8 cellular contexts compared by ENCODE assay signal in the genomic region with DNA sequence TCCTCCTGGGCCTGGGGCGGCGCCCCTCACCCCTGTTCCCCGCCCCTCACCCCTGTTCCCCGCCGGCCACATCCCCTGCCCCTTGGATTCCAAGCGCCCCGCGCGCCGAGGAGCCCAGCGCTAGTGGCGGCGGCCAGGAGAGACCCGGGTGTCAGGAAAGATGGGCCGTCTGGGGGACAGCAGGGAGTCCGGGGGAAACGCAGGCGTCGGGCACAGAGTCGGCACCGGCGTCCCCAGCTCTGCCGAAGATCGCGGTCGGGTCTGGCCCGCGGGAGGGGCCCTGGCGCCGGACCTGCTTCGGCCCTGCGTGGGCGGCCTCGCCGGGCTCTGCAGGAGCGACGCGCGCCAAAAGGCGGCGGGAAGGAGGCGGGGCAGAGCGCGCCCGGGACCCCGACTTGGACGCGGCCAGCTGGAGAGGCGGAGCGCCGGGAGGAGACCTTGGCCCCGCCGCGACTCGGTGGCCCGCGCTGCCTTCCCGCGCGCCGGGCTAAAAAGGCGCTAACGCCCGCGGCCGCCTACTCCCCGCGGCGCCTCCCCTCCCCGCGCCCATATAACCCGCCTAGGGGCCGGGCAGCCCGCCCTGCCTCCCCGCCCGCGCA. TPM values are rescaled to one million over a fixed set of nuclear protein-coding genes. Genes with fewer than 3 reads are reported as not detected.
DNase-seq lines count a peak whose midpoint lies in the region; TF ChIP-seq lines count a peak whose summit lies in the region.

TSS of gene TP73 (plus strand) at position 578 of the 599 bp plus-strand sequence. CDS start 29,850 bp downstream, outside the sequence.

- no TSS peak for BruUV-seq in MCF 10A (replicated peaks; lab: Mats Ljungman, UMichigan)

- peak within 1 kb of the TSS; percentile 34 for H3K4me3 Mint-ChIP-seq in T-helper 2 cell treated with Interferon-gamma antibody and Interleukin-4, amounts not matched to agents 5 μg/mL and 100 μg/mL, for 36 hours
- H3K4me3 Mint-ChIP-seq in MCF 10A (ENCODE audit: unreplicated experiment) (peak within 1 kb of the TSS; percentile 43), nephron progenitor cell (peak within 1 kb of the TSS; percentile 63)

- POLR2A ChIA-PET in MCF 10A (lab: Yijun Ruan, JAX), result no interaction called here

- CTCF ChIA-PET in MCF 10A (lab: Yijun Ruan, JAX), result interaction anchor here (1.2 to 1.3 kb wide), 2 partner anchors 15 to 68 kb away, joined by 3 to 4 read pairs; no protein-coding TSS in a partner anchor

- peaks cover 47% of the 10 kb centered on the region for H3K27me3 Mint-ChIP-seq in T-helper 2 cell treated with Interferon-gamma antibody and Interleukin-4, amounts not matched to agents 5 μg/mL and 100 μg/mL, for 36 hours (ENCODE audit: low read depth)
- H3K27me3 Mint-ChIP-seq in MCF 10A (ENCODE audit: insufficient read depth, unreplicated experiment) (no peaks in the 10 kb centered on the region), nephron progenitor cell (ENCODE audit: low read depth, poor library complexity) (peaks cover 73% of the 10 kb centered on the region)

- H3K36me3 Mint-ChIP-seq in T-helper 2 cell treated with Interferon-gamma antibody and Interleukin-4, amounts not matched to agents 5 μg/mL and 100 μg/mL, for 36 hours (ENCODE audit: low read depth), result peaks cover 8% of the 10 kb centered on the region
- H3K36me3 Mint-ChIP-seq in MCF 10A (ENCODE audit: insufficient read depth, unreplicated experiment) (peaks cover 5% of the 10 kb centered on the region), nephron progenitor cell (ENCODE audit: low read depth) (no peaks in the 10 kb centered on the region)

- intact Hi-C loops in MCF 10A (cut with micrococcal nuclease), result no loop called here

- H3K27ac Mint-ChIP-seq in T-helper 2 cell treated with Interferon-gamma antibody and Interleukin-4, amounts not matched to agents 5 μg/mL and 100 μg/mL, for 36 hours, result no peak within 1 kb of the TSS
- H3K27ac Mint-ChIP-seq in MCF 10A (ENCODE audit: low read depth, unreplicated experiment) (no peak within 1 kb of the TSS), nephron progenitor cell (no peak within 1 kb of the TSS)

- peaks cover 17% of the 10 kb centered on the region for H3K4me1 Mint-ChIP-seq in T-helper 2 cell treated with Interferon-gamma antibody and Interleukin-4, amounts not matched to agents 5 μg/mL and 100 μg/mL, for 36 hours (ENCODE audit: low read depth)
- peaks cover 7% of the 10 kb centered on the region for H3K4me1 Mint-ChIP-seq in MCF 10A (ENCODE audit: insufficient read depth, unreplicated experiment)
- peaks cover 25% of the 10 kb centered on the region for H3K4me1 Mint-ChIP-seq in nephron progenitor cell

- TF ChIP-seq CTCF in MCF 10A (IDR thresholded peaks at IDR 0.05; ENCODE audit: unreplicated experiment) (no peak), nephron progenitor cell (IDR thresholded peaks at IDR 0.05) (no peak)

- H3K9me3 Mint-ChIP-seq in T-helper 2 cell treated with Interferon-gamma antibody and Interleukin-4, amounts not matched to agents 5 μg/mL and 100 μg/mL, for 36 hours, result no peaks in the 10 kb centered on the region
- H3K9me3 Mint-ChIP-seq in MCF 10A (ENCODE audit: unreplicated experiment) (no peaks in the 10 kb centered on the region), nephron progenitor cell (no peaks in the 10 kb centered on the region)

- DNase-seq in T-helper 2 cell treated with Interferon-gamma antibody and Interleukin-4, amounts not matched to agents 5 μg/mL and 100 μg/mL, for 36 hours (ENCODE audit: low spot score), result peak; percentile 22
- DNase-seq in T-helper 2 cell (no peak), NCI-H146 treated with DMSO at 0.1 percent for 48 hours (lab: John Stamatoyannopoulos, UW; ENCODE audit: unreplicated experiment) (peak; percentile 17), MCF 10A (ENCODE audit: unreplicated experiment) (no peak), nephron progenitor cell (peak; percentile 69), dedifferentiated amniotic fluid mesenchymal stem cell (ENCODE audit: extremely low spot score) (no peak), Ammon's horn (ENCODE audit: low spot score) (no peak)
- no peak for DNase-seq in effector CD4-positive, alpha-beta T cell

RNA-seq across cellular contexts. Expression of gene TP73, which starts in this region (rescaled TPM):
- total RNA-seq in MCF 10A (2022), result 0.37 and 0.82 TPM in 2 replicates

Comparison
In these comparisons a context has a peak if more than half of its experiments do, and no peak if none do; other contexts are left out.
1. DNase-seq: peak in T-helper 2 cell treated with Interferon-gamma antibody and Interleukin-4, amounts not matched to agents 5 μg/mL and 100 μg/mL, for 36 hours (single experiment), NCI-H146 treated with DMSO at 0.1 percent for 48 hours (single experiment) and nephron progenitor cell (single experiment); none in T-helper 2 cell (0 of 5), MCF 10A (single experiment), dedifferentiated amniotic fluid mesenchymal stem cell (single experiment), Ammon's horn (single experiment) and effector CD4-positive, alpha-beta T cell (single experiment).
2. Peak in every context shown above with its lines, with median percentiles within 50 percentile points of each other: H3K4me3 Mint-ChIP-seq.